In genomic region chr7:26898917-26899316, GRCh38 we compare ENCODE assay signal across 3 cellular contexts.
TF ChIP-seq lines count a peak whose summit lies in the region.

No MANE protein-coding gene starts in this region.

TF ChIP-seq in HEK293, 187 proteins besides CTCF, POLR2A, EP300 and RAD21 (continued from another document):
- TF ChIP-seq ZNF148 (tag by site-specific recombination; IDR thresholded peaks at IDR 0.05; ENCODE audit: borderline replicate concordance) (no peak), ZNF398 (tag by site-specific recombination; IDR thresholded peaks at IDR 0.05) (no peak), PRDM6 (tag by site-specific recombination; IDR thresholded peaks at IDR 0.05) (no peak), RBAK (tag by site-specific recombination; IDR thresholded peaks at IDR 0.05) (no peak), ZNF621 (tag by site-specific recombination; IDR thresholded peaks at IDR 0.05) (no peak), ZNF449 (tag by site-specific recombination; IDR thresholded peaks at IDR 0.05) (0 out of 2 replicates have a peak, but pooled peaks have one; percentile 33)

TF ChIP-seq in K562, 482 proteins besides CTCF, POLR2A, EP300 and RAD21 (continued from another document):
- TF ChIP-seq ZBTB33 (CRISPR knock-in tag; IDR thresholded peaks at IDR 0.05) = no peak
- no peak for TF ChIP-seq DDX20 (tag; IDR thresholded peaks at IDR 0.05; ENCODE audit: low read depth)
- TF ChIP-seq PHF8 (IDR thresholded peaks at IDR 0.05; ENCODE audit: borderline replicate concordance, low read length) = no peak
- no peak for TF ChIP-seq SRSF3 (IDR thresholded peaks at IDR 0.05; ENCODE audit: insufficient read depth, low read length)
- TF ChIP-seq SAFB2 (IDR thresholded peaks at IDR 0.05; ENCODE audit: borderline replicate concordance, low read depth, low read length, severe bottlenecking) = no peak
- TF ChIP-seq ELF4 (CRISPR knock-in tag; IDR thresholded peaks at IDR 0.05) = no peak
- no peak for TF ChIP-seq COPS2 (conservative IDR thresholded peaks at IDR 0.05)
- no peak for TF ChIP-seq ZBTB11 (CRISPR knock-in tag; IDR thresholded peaks at IDR 0.05)
- no peak for TF ChIP-seq ETS2 (tag; IDR thresholded peaks at IDR 0.05; ENCODE audit: borderline replicate concordance, poor library complexity, severe bottlenecking)
- TF ChIP-seq ZNF764 (CRISPR knock-in tag; IDR thresholded peaks at IDR 0.05; ENCODE audit: low read depth) = no peak
- TF ChIP-seq NCOA6 (IDR thresholded peaks at IDR 0.05) = no peak
- TF ChIP-seq PCBP2 (IDR thresholded peaks at IDR 0.05; ENCODE audit: low read depth, low read length, poor library complexity, severe bottlenecking) = no peak
- no peak for TF ChIP-seq CTCFL (IDR thresholded peaks at IDR 0.05; ENCODE audit: borderline replicate concordance, insufficient read depth, low read depth, low read length, poor library complexity, severe bottlenecking)
- TF ChIP-seq DMBX1 (CRISPR knock-in tag; IDR thresholded peaks at IDR 0.05; ENCODE audit: borderline replicate concordance) = no peak

TF ChIP-seq in SK-N-SH, 30 proteins besides CTCF, POLR2A, EP300 and RAD21 (continued from another document):
- TF ChIP-seq MEF2A (IDR thresholded peaks at IDR 0.05; ENCODE audit: borderline replicate concordance, low read depth) = no peak
- no peak for TF ChIP-seq USF1 (IDR thresholded peaks at IDR 0.05; ENCODE audit: borderline replicate concordance, low read depth)
